Comparison of ENCODE assay signal across 8 cellular contexts in genomic region chr19:40608957-40609356, GRCh38. TPM values are rescaled to one million over a fixed set of nuclear protein-coding genes. Genes with fewer than 3 reads are reported as not detected.
DNase-seq lines count a peak whose midpoint lies in the region; ATAC-seq and TF ChIP-seq lines count a peak whose summit lies in the region.

No MANE protein-coding gene starts in this region.

- H3K27me3 ChIP-seq in Caco-2 (replicated peaks; ENCODE audit: control insufficient read depth, insufficient read depth, low read length): no peaks in the 10 kb centered on the region
- H3K27me3 ChIP-seq in Loucy (ENCODE audit: insufficient read depth, low read length, poor library complexity, severe bottlenecking): no peaks in the 10 kb centered on the region
- no peaks in the 10 kb centered on the region for H3K27me3 ChIP-seq in colonic mucosa
- H3K27me3 ChIP-seq in osteoblast (ENCODE audit: insufficient read depth, low read length): no peaks in the 10 kb centered on the region

- CTCF ChIA-PET in Caco-2 (lab: Charles Lee): interaction anchor here (1.2 to 1.3 kb wide), 2 partner anchors 9 to 25 kb away, joined by 11 to 15 read pairs; partner anchors contain the start of gene LTBP4

- H4K20me1 ChIP-seq in Loucy (ENCODE audit: insufficient read depth, low read length, poor library complexity, severe bottlenecking) (no peaks in the 10 kb centered on the region), osteoblast (ENCODE audit: insufficient read depth, low read length) (no peaks in the 10 kb centered on the region)

- H3K4me2 ChIP-seq in Loucy (ENCODE audit: low read depth, low read length, poor library complexity, severe bottlenecking): peak overlapping the region; percentile 81
- H3K4me2 ChIP-seq in osteoblast (ENCODE audit: insufficient read depth, low read length): peak overlapping the region; percentile 84

- POLR2A ChIA-PET in Caco-2 (lab: Charles Lee): interaction anchor here (0.6 to 1.2 kb wide), 2 partner anchors 168 to 185 kb away, joined by 4 read pairs; partner anchors contain the start of gene RAB4B

- H3K4me1 ChIP-seq in Caco-2: peaks cover 45% of the 10 kb centered on the region
- peaks cover 21% of the 10 kb centered on the region for H3K4me1 ChIP-seq in Loucy (ENCODE audit: insufficient read depth, low read length, poor library complexity, severe bottlenecking)
- H3K4me1 ChIP-seq in colonic mucosa: peaks cover 37% of the 10 kb centered on the region
- H3K4me1 ChIP-seq in osteoblast (ENCODE audit: insufficient read depth, low read length): peaks cover 20% of the 10 kb centered on the region

- H3K4me3 ChIP-seq in Caco-2 (ENCODE audit: low read depth, low read length): peak overlapping the region; percentile 62
- H3K4me3 ChIP-seq in Loucy (ENCODE audit: low read length, poor library complexity, severe bottlenecking): peak overlapping the region; percentile 73
- H3K4me3 ChIP-seq in colonic mucosa: peak overlapping the region; percentile 52
- no peak overlapping the region for H3K4me3 ChIP-seq in osteoblast (ENCODE audit: insufficient read depth, low read length)

- H3K27me3 Mint-ChIP-seq in Caco-2 (ENCODE audit: insufficient read depth, unreplicated experiment): no peaks in the 10 kb centered on the region

- H3K36me3 ChIP-seq in Caco-2 (ENCODE audit: control insufficient read depth, insufficient read depth, low read length) (no peaks in the 10 kb centered on the region), Loucy (ENCODE audit: insufficient read depth, low read length) (no peaks in the 10 kb centered on the region), colonic mucosa (no peaks in the 10 kb centered on the region), osteoblast (ENCODE audit: insufficient read depth, low read length) (no peaks in the 10 kb centered on the region)

- peak overlapping the region; percentile 77 for H3K4me3 Mint-ChIP-seq in Caco-2 (ENCODE audit: unreplicated experiment)

- no peaks in the 10 kb centered on the region for H3K79me2 ChIP-seq in Loucy (ENCODE audit: insufficient read depth, low read length)
- no peaks in the 10 kb centered on the region for H3K79me2 ChIP-seq in osteoblast (ENCODE audit: insufficient read depth, low read length)

- H3K9me3 ChIP-seq in Caco-2 (no peaks in the 10 kb centered on the region), Loucy (ENCODE audit: insufficient read depth, low read depth, low read length) (no peaks in the 10 kb centered on the region), colonic mucosa (no peaks in the 10 kb centered on the region), osteoblast (ENCODE audit: low read depth, low read length) (no peaks in the 10 kb centered on the region)

- DNase-seq in Caco-2 (no peak), colonic mucosa (no peak), osteoblast (ENCODE audit: insufficient read length, low spot score, missing footprints) (peak; percentile 77), C1 segment of cervical spinal cord (lab: John Stamatoyannopoulos, UW) (no peak), DMS79 treated with DMSO at 0.1 percent for 48 hours (lab: John Stamatoyannopoulos, UW) (no peak)

- H3F3A ChIP-seq in Loucy (ENCODE audit: low read depth): no peaks in the 10 kb centered on the region

- no peak overlapping the region for H3K27ac Mint-ChIP-seq in Caco-2 (ENCODE audit: unreplicated experiment)

- H3K4me1 Mint-ChIP-seq in Caco-2 (ENCODE audit: low read depth, unreplicated experiment): peaks cover 39% of the 10 kb centered on the region

- intact Hi-C loops in Caco-2 (cut with micrococcal nuclease; ENCODE audit: unreplicated experiment) (no loop called here), colonic mucosa (cut with DNase I) (no loop called here)

- H3K36me3 Mint-ChIP-seq in Caco-2 (ENCODE audit: insufficient read depth, unreplicated experiment): peaks cover 41% of the 10 kb centered on the region

- TF ChIP-seq CTCF in Caco-2 (IDR thresholded peaks at IDR 0.05; ENCODE audit: insufficient read depth in 1 of 2, low read depth in 1 of 2, low read length in 1 of 2, severe bottlenecking in 1 of 2, unreplicated experiment in 1 of 2) (no peak), Loucy (conservative IDR thresholded peaks at IDR 0.05; ENCODE audit: low read length) (no peak), colonic mucosa (IDR thresholded peaks at IDR 0.05) (no peak), osteoblast (IDR thresholded peaks at IDR 0.05; ENCODE audit: extremely low read depth, low read depth, low read length) (no peak)

- no TSS peak for BruUV-seq in Caco-2 (replicated peaks; lab: Mats Ljungman, UMichigan)

- H2AFZ ChIP-seq in Loucy (ENCODE audit: low read length): no peak overlapping the region; the same call in 1 of the 2 replicates
- no peak overlapping the region for H2AFZ ChIP-seq in osteoblast (ENCODE audit: low read length)

- ATAC-seq in GM19467 (IDR thresholded peaks at IDR 0.05; ENCODE audit: unreplicated experiment) (no peak), HG03097 (IDR thresholded peaks at IDR 0.05; ENCODE audit: low FRiP score, unreplicated experiment) (no peak)

- H3K9me2 ChIP-seq in Loucy (replicated peaks; ENCODE audit: low read depth, low read length): no peaks in the 10 kb centered on the region

- no peaks in the 10 kb centered on the region for H3K9me3 Mint-ChIP-seq in Caco-2 (ENCODE audit: unreplicated experiment)

- H3K27ac ChIP-seq in colonic mucosa (peak overlapping the region; percentile 88), osteoblast (ENCODE audit: low read depth, low read length) (no peak overlapping the region)

- peak overlapping the region; percentile 71 for H3K9ac ChIP-seq in Loucy (ENCODE audit: low read depth, low read length, poor library complexity, severe bottlenecking)
- peak overlapping the region; percentile 57 to 84 for H3K9ac ChIP-seq in colonic mucosa (ENCODE audit: low read depth in 2 of 2, low read length in 2 of 2)

RNA-seq across cellular contexts. Expression of gene LTBP4, which starts 7.8 kb away (rescaled TPM):
- 25.5 and 30.8 TPM in 2 replicates for total RNA-seq in Caco-2 (2022)
- 100 to 1,000 TPM; 143 to 231 TPM for total RNA-seq in colonic mucosa
- total RNA-seq in osteoblast: 13.6 and 16.6 TPM in 2 replicates

RNA-seq across cellular contexts. Expression of gene SHKBP1, which starts 32.3 kb away (rescaled TPM):
- total RNA-seq in Caco-2 (2022) (81.6 and 82.6 TPM in 2 replicates), colonic mucosa (10 to 100 TPM; 53.6 to 87.8 TPM), osteoblast (16.3 and 18.9 TPM in 2 replicates)
